In genomic region chr19:52248256-52248655, GRCh38 we compare ENCODE assay signal across 8 cellular contexts. TPM values are rescaled to one million over a fixed set of nuclear protein-coding genes. Genes with fewer than 3 reads are reported as not detected.
DNase-seq lines count a peak whose midpoint lies in the region; ATAC-seq and TF ChIP-seq lines count a peak whose summit lies in the region.

No MANE protein-coding gene starts in this region.

- H3K9me3 ChIP-seq in neural progenitor cell (ENCODE audit: low read depth) (no peaks in the 10 kb centered on the region), upper lobe of right lung (no peaks in the 10 kb centered on the region)

- peak; percentile 56 for TF ChIP-seq CTCF in epithelial cell of proximal tubule (conservative IDR thresholded peaks at IDR 0.05; ENCODE audit: low read depth, low read length)
- TF ChIP-seq CTCF in neural progenitor cell (IDR thresholded peaks at IDR 0.05): peak; percentile 60
- peak; percentile 55 for TF ChIP-seq CTCF in upper lobe of right lung (IDR thresholded peaks at IDR 0.05)

- ATAC-seq in upper lobe of right lung (peak; percentile 86), GM21576 (IDR thresholded peaks at IDR 0.05; ENCODE audit: unreplicated experiment) (no peak)

- DNase-seq in ELR (ENCODE audit: low read depth) (peak; percentile 62), NCI-H1930 (lab: John Stamatoyannopoulos, UW) (peak; percentile 10 to 54), epithelial cell of proximal tubule (ENCODE audit: low read depth) (no peak), neural progenitor cell (ENCODE audit: low spot score) (peak; percentile 54), upper lobe of right lung (no peak), NCI-H1694 treated with DMSO at 0.1 percent for 48 hours (lab: John Stamatoyannopoulos, UW) (no peak)
- DNase-seq in activated CD4-positive, alpha-beta T cell treated with anti-CD3 and anti-CD28 coated beads, Interleukin-2, amount 50 U/mL, for 4 hours: peak; percentile 64 to 67

- H3K9me3 Mint-ChIP-seq in neural progenitor cell: peaks cover 33% of the 10 kb centered on the region

- no peaks in the 10 kb centered on the region for H3K79me2 ChIP-seq in neural progenitor cell (ENCODE audit: low read depth)

- H3K27me3 Mint-ChIP-seq in neural progenitor cell (ENCODE audit: insufficient read depth, low read depth): peaks cover 4% of the 10 kb centered on the region

- H3F3A ChIP-seq in neural progenitor cell (ENCODE audit: low read depth): no peaks in the 10 kb centered on the region

- no peak overlapping the region for H3K27ac Mint-ChIP-seq in neural progenitor cell

- H3K27me3 ChIP-seq in neural progenitor cell (no peaks in the 10 kb centered on the region), upper lobe of right lung (no peaks in the 10 kb centered on the region)

- no peaks in the 10 kb centered on the region for H3K4me1 Mint-ChIP-seq in neural progenitor cell

- no peak overlapping the region for H3K4me2 ChIP-seq in neural progenitor cell

- H3K9ac ChIP-seq in neural progenitor cell: no peak overlapping the region

- H3K36me3 Mint-ChIP-seq in neural progenitor cell: no peaks in the 10 kb centered on the region

- H3K36me3 ChIP-seq in neural progenitor cell: no peaks in the 10 kb centered on the region
- no peaks in the 10 kb centered on the region for H3K36me3 ChIP-seq in upper lobe of right lung

- H3K27ac ChIP-seq in neural progenitor cell (no peak overlapping the region), upper lobe of right lung (no peak overlapping the region)

- H3K4me3 Mint-ChIP-seq in neural progenitor cell: no peak overlapping the region

- H3K4me1 ChIP-seq in neural progenitor cell (no peaks in the 10 kb centered on the region), upper lobe of right lung (no peaks in the 10 kb centered on the region)

- H3K4me3 ChIP-seq in epithelial cell of proximal tubule (ENCODE audit: low read depth, low read length): no peak overlapping the region
- no peak overlapping the region for H3K4me3 ChIP-seq in neural progenitor cell
- H3K4me3 ChIP-seq in upper lobe of right lung: no peak overlapping the region

- no peaks in the 10 kb centered on the region for H4K20me1 ChIP-seq in neural progenitor cell (ENCODE audit: low read depth)

- no peak overlapping the region for H2AFZ ChIP-seq in neural progenitor cell (replicated peaks)

- intact Hi-C loops in upper lobe of right lung (cut with DNase I): no loop called here

RNA-seq across cellular contexts. Expression of gene ZNF766, which starts 21.1 kb away (rescaled TPM):
- 5.3 and 11.9 TPM in 2 replicates for total RNA-seq in epithelial cell of proximal tubule
- total RNA-seq in neural progenitor cell (ENCODE audit: low replicate concordance): 27.2 and 66.1 TPM in 2 replicates
- 17.5 TPM for total RNA-seq in upper lobe of right lung

RNA-seq across cellular contexts. Expression of gene ZNF480, which starts 48.7 kb away (rescaled TPM):
- 8.0 and 20.8 TPM in 2 replicates for total RNA-seq in epithelial cell of proximal tubule
- total RNA-seq in neural progenitor cell (ENCODE audit: low replicate concordance): 13.2 and 18.1 TPM in 2 replicates
- 8.8 TPM for total RNA-seq in upper lobe of right lung

RNA-seq across cellular contexts. Expression of gene PPP2R1A, which starts 58.4 kb away (rescaled TPM):
- 329 and 367 TPM in 2 replicates for total RNA-seq in epithelial cell of proximal tubule
- total RNA-seq in neural progenitor cell (ENCODE audit: low replicate concordance): 218 and 367 TPM in 2 replicates
- 160 TPM for total RNA-seq in upper lobe of right lung

Comparison
In these comparisons a context has a peak if more than half of its experiments do, and no peak if none do; other contexts are left out.
1. DNase-seq: peak in ELR (single experiment), NCI-H1930 (2 of 2), activated CD4-positive, alpha-beta T cell treated with anti-CD3 and anti-CD28 coated beads, Interleukin-2, amount 50 U/mL, for 4 hours (2 of 2) and neural progenitor cell (single experiment); none in epithelial cell of proximal tubule (single experiment), upper lobe of right lung (single experiment) and NCI-H1694 treated with DMSO at 0.1 percent for 48 hours (single experiment).
2. Peak in every context shown above with its lines, with median percentiles within 50 percentile points of each other: CTCF ChIP-seq.